ENCODE assay signal across 8 cellular contexts in genomic region chr4:87679449-87680169, GRCh38. TPM values are rescaled to one million over a fixed set of nuclear protein-coding genes. Genes with fewer than 3 reads are reported as not detected.
DNase-seq lines count a peak whose midpoint lies in the region; ATAC-seq, FAIRE-seq and TF ChIP-seq lines count a peak whose summit lies in the region.

No MANE protein-coding gene starts in this region.

- H3K27ac Mint-ChIP-seq in activated naive CD4-positive, alpha-beta T cell treated with anti-CD3 and anti-CD28 coated beads for 36 hours: no peak overlapping the region

- peaks cover 5% of the 10 kb centered on the region for H3K4me1 ChIP-seq in osteoblast (ENCODE audit: insufficient read depth, low read length)

- no peak for ATAC-seq in GM18870 (IDR thresholded peaks at IDR 0.05; ENCODE audit: unreplicated experiment)

- H3K27me3 Mint-ChIP-seq in activated naive CD4-positive, alpha-beta T cell treated with anti-CD3 and anti-CD28 coated beads for 36 hours (ENCODE audit: low read depth): peaks cover 1% of the 10 kb centered on the region

- H3K9me3 Mint-ChIP-seq in activated naive CD4-positive, alpha-beta T cell treated with anti-CD3 and anti-CD28 coated beads for 36 hours: peaks cover 1% of the 10 kb centered on the region

- peak overlapping the region; percentile 29 for H3K4me2 ChIP-seq in osteoblast (ENCODE audit: insufficient read depth, low read length)

- H3K79me2 ChIP-seq in osteoblast (ENCODE audit: insufficient read depth, low read length): no peaks in the 10 kb centered on the region

- no peaks in the 10 kb centered on the region for H3K36me3 ChIP-seq in osteoblast (ENCODE audit: insufficient read depth, low read length)

- CTCF ChIA-PET in activated naive CD4-positive, alpha-beta T cell treated with anti-CD3 and anti-CD28 coated beads for 36 hours (lab: Charles Lee): interaction anchor here (0.7 to 5.4 kb wide), 10 partner anchors 16 to 532 kb away, joined by 3 to 56 read pairs (median 4); no protein-coding TSS in a partner anchor

- intact Hi-C loops in activated naive CD4-positive, alpha-beta T cell treated with anti-CD3 and anti-CD28 coated beads for 36 hours (cut with micrococcal nuclease): loop anchor here (1.0 to 2.0 kb wide), 4 partner anchors 160 to 533 kb away; no protein-coding TSS in a partner anchor

- H3K27ac ChIP-seq in C4-2B: no peak overlapping the region
- H3K27ac ChIP-seq in osteoblast (ENCODE audit: low read depth, low read length): no peak overlapping the region

- peak; percentile 2 for DNase-seq in H54 (ENCODE audit: insufficient read length, low spot score)
- DNase-seq in NCI-H69 (lab: John Stamatoyannopoulos, UW): peak; percentile 32
- DNase-seq in activated naive CD4-positive, alpha-beta T cell treated with anti-CD3 and anti-CD28 coated beads for 36 hours: peak; percentile 37
- DNase-seq in germinal center (ENCODE audit: low spot score): peak; percentile 30
- no peak for DNase-seq in osteoblast (ENCODE audit: insufficient read length, low spot score, missing footprints)
- DNase-seq in GF-D8 (lab: John Stamatoyannopoulos, UW): no peak

- TF ChIP-seq POLR2A in H54 (IDR thresholded peaks at IDR 0.05; ENCODE audit: low read depth, low read length): no peak

- H3K9me3 ChIP-seq in osteoblast (ENCODE audit: low read depth, low read length): no peaks in the 10 kb centered on the region

- H4K20me1 ChIP-seq in osteoblast (ENCODE audit: insufficient read depth, low read length): no peaks in the 10 kb centered on the region

- H2AFZ ChIP-seq in osteoblast (ENCODE audit: low read length): no peak overlapping the region

- no peak for FAIRE-seq in H54 (lab: Jason Lieb, UNC)

- no peak overlapping the region for H3K4me3 Mint-ChIP-seq in activated naive CD4-positive, alpha-beta T cell treated with anti-CD3 and anti-CD28 coated beads for 36 hours

- H3K27me3 ChIP-seq in osteoblast (ENCODE audit: insufficient read depth, low read length): no peaks in the 10 kb centered on the region

- peak; percentile 89 for TF ChIP-seq CTCF in C4-2B (conservative IDR thresholded peaks at IDR 0.05)
- TF ChIP-seq CTCF in osteoblast (IDR thresholded peaks at IDR 0.05; ENCODE audit: extremely low read depth, low read depth, low read length): peak; percentile 81

- H3K36me3 Mint-ChIP-seq in activated naive CD4-positive, alpha-beta T cell treated with anti-CD3 and anti-CD28 coated beads for 36 hours (ENCODE audit: low read depth): no peaks in the 10 kb centered on the region

- no peak overlapping the region for H3K4me3 ChIP-seq in osteoblast (ENCODE audit: insufficient read depth, low read length)

- no peaks in the 10 kb centered on the region for H3K4me1 Mint-ChIP-seq in activated naive CD4-positive, alpha-beta T cell treated with anti-CD3 and anti-CD28 coated beads for 36 hours (ENCODE audit: low read depth)

RNA-seq across cellular contexts. Expression of gene DMP1, which starts 29.5 kb away (rescaled TPM):
- total RNA-seq in activated naive CD4-positive, alpha-beta T cell treated with anti-CD3 and anti-CD28 coated beads for 36 hours: not detected
- total RNA-seq in osteoblast: not detected in 2 replicates

Comparison
In these comparisons a context has a peak if more than half of its experiments do, and no peak if none do; other contexts are left out.
1. DNase-seq: peak in H54 (single experiment), NCI-H69 (single experiment), activated naive CD4-positive, alpha-beta T cell treated with anti-CD3 and anti-CD28 coated beads for 36 hours (single experiment) and germinal center (single experiment); none in osteoblast (single experiment) and GF-D8 (single experiment).